ENCODE assay signal across 16 cellular contexts in the genomic region with DNA sequence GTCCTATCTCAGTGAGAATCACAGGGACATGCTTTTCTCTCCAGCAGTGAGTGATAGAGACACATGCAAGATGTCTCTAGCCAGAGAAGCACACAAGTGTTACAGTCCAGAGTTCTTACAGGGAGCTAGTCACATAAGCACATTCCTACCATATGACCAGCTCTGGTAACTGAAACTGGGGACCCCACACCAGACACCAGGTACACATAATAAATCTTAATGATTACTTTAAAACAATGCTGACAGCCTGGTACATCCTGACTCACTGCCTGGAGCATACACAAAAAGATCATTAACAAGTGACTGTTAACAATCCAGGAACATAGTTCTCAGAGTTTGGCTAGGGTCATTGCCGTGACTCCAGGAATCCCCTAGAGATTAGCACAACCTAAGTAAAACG. TPM values are rescaled to one million over a fixed set of nuclear protein-coding genes. Genes with fewer than 3 reads are reported as not detected.
DNase-seq lines count a peak whose midpoint lies in the region; ATAC-seq and TF ChIP-seq lines count a peak whose summit lies in the region.
"Had no signal": no experiment of that assay in that cellular context is flagged by ENCODE, and none has a peak within 500 bp of the region (broad histone marks: within the 10 kb centered on the region; RNA-seq: fewer than 3 reads in every experiment).

No MANE protein-coding gene starts in this region.

- 0 out of 2 replicates have a peak, but pooled peaks cover 6% of the 10 kb centered on the region for H3K79me2 ChIP-seq in SK-N-SH (ENCODE audit: insufficient read depth)
- H3K79me2 ChIP-seq in hepatocyte, result peaks cover 29% of the 10 kb centered on the region

- ATAC-seq in gastroesophageal sphincter, result no peak
- ATAC-seq in effector memory CD8-positive, alpha-beta T cell (replicated peaks), result no peak

- WGBS in SK-N-SH (ENCODE audit: low lambda C conversion rate), result 24% methylated on average over 2 of the region's 2 CpGs
- WGBS in hepatocyte (ENCODE audit: low lambda C conversion rate, missing lambda C conversion rate), result 21% methylated on average over 2 of the region's 2 CpGs
- WGBS in sigmoid colon, 2 donors, result 38 to 59% methylated on average over 2 of the region's 2 CpGs
- WGBS in gastroesophageal sphincter (ENCODE audit: low coverage in 1 of 2), 2 donors, result 5 to 38% methylated on average over 2 of the region's 2 CpGs

- H3K9me2 ChIP-seq in SK-N-SH (no peaks in the 10 kb centered on the region), hepatocyte (replicated peaks; ENCODE audit: insufficient read depth) (no peaks in the 10 kb centered on the region)

- H3K9me3 Mint-ChIP-seq in effector memory CD8-positive, alpha-beta T cell, result peaks cover 0 to 7% of the 10 kb centered on the region in 2 donors

- H2AFZ ChIP-seq in SK-N-SH (ENCODE audit: low read depth) (no peak overlapping the region), hepatocyte (no peak overlapping the region)

- H3K9ac ChIP-seq in SK-N-SH, result no peak overlapping the region

- CTCF ChIA-PET in SK-N-SH (lab: Yijun Ruan, JAX), result interaction anchor here (1.0 kb wide), 1 partner anchor 41 kb away, joined by 3 read pairs; no protein-coding TSS in a partner anchor
- CTCF ChIA-PET in GM10248 (lab: Yijun Ruan, JAX), result no interaction called here

- H3K36me3 Mint-ChIP-seq in effector memory CD8-positive, alpha-beta T cell (ENCODE audit: insufficient read depth), result no peaks in the 10 kb centered on the region

- H4K20me1 ChIP-seq in SK-N-SH (ENCODE audit: insufficient read depth) (no peaks in the 10 kb centered on the region), hepatocyte (ENCODE audit: insufficient read depth, poor library complexity, severe bottlenecking) (no peaks in the 10 kb centered on the region)

- DNase-seq in GM03348 (ENCODE audit: low spot score), result peak; percentile 6
- peak; percentile 37 for DNase-seq in SK-N-SH
- DNase-seq in hepatocyte (ENCODE audit: low spot score), result peak; percentile 67
- no peak for DNase-seq in sigmoid colon
- no peak for DNase-seq in effector memory CD8-positive, alpha-beta T cell
- no peak for DNase-seq in GM10248 (ENCODE audit: extremely low spot score)
- no peak for DNase-seq in Ammon's horn (ENCODE audit: low spot score)
- DNase-seq: activated CD4-positive, alpha-beta T cell treated with anti-CD3 and anti-CD28 coated beads for 1 hour; activated T-cell treated with anti-CD3 and anti-CD28 coated beads for 4 hours; amygdala; CD4-positive, alpha-beta T cell; effector CD4-positive, alpha-beta T cell; NCI-H2029; posterior cingulate gyrus had no signal

- H3K4me1 Mint-ChIP-seq in effector memory CD8-positive, alpha-beta T cell (ENCODE audit: low read depth in 2 of 2), result peaks cover 0 to 8% of the 10 kb centered on the region in 2 donors

- TF ChIP-seq EP300 in SK-N-SH (IDR thresholded peaks at IDR 0.05; ENCODE audit: borderline replicate concordance in 1 of 2, low read depth in 1 of 2, low read length in 1 of 2) (peak; percentile 16 to 27; a peak in 1 of 4 replicates), sigmoid colon (IDR thresholded peaks at IDR 0.05) (peak in 1 of 4 donors; percentile 75), gastroesophageal sphincter (IDR thresholded peaks at IDR 0.05) (no peak)

- TF ChIP-seq POLR2A in sigmoid colon (IDR thresholded peaks at IDR 0.05) (no peak), gastroesophageal sphincter (IDR thresholded peaks at IDR 0.05) (no peak)

- H3K4me3 Mint-ChIP-seq in effector memory CD8-positive, alpha-beta T cell, result no peak overlapping the region
- H3K4me3 Mint-ChIP-seq: CD4-positive, alpha-beta T cell; memory B cell had no signal

- H3K36me3 ChIP-seq in SK-N-SH (replicated peaks in 1 of 2; ENCODE audit: control insufficient read depth in 1 of 2, insufficient read depth in 2 of 2, low read length in 1 of 2), result no peaks in the 10 kb centered on the region
- H3K36me3 ChIP-seq in hepatocyte (replicated peaks; ENCODE audit: insufficient read depth, low read depth), result no peaks in the 10 kb centered on the region
- no peaks in the 10 kb centered on the region for H3K36me3 ChIP-seq in sigmoid colon
- H3K36me3 ChIP-seq in gastroesophageal sphincter, result no peaks in the 10 kb centered on the region

- POLR2A ChIA-PET in SK-N-SH (lab: Yijun Ruan, JAX) (no interaction called here), GM10248 (lab: Yijun Ruan, JAX) (no interaction called here)

- H3K4me1 ChIP-seq in SK-N-SH (ENCODE audit: control insufficient read depth in 1 of 2, insufficient read depth in 2 of 2, low read depth in 1 of 2, low read length in 1 of 2) (peaks cover 0 to 16% of the 10 kb centered on the region in 2 experiments; a peak in 3 of 4 replicates), hepatocyte (ENCODE audit: insufficient read depth) (peaks cover 17% of the 10 kb centered on the region), sigmoid colon (peaks cover 0 to 29% (median 15%) of the 10 kb centered on the region in 4 donors), gastroesophageal sphincter (peaks cover 0 to 9% (median 7%) of the 10 kb centered on the region in 3 donors)

- H3K4me3 ChIP-seq in SK-N-SH (ENCODE audit: low read depth in 2 of 2, low read length in 1 of 2) (no peak overlapping the region), hepatocyte (no peak overlapping the region), sigmoid colon (no peak overlapping the region), gastroesophageal sphincter (no peak overlapping the region)

- no peaks in the 10 kb centered on the region for H3K27me3 ChIP-seq in SK-N-SH (ENCODE audit: insufficient read depth)
- H3K27me3 ChIP-seq in hepatocyte, result no peaks in the 10 kb centered on the region
- H3K27me3 ChIP-seq in sigmoid colon, result no peaks in the 10 kb centered on the region
- no peaks in the 10 kb centered on the region for H3K27me3 ChIP-seq in gastroesophageal sphincter

- H3K4me2 ChIP-seq in SK-N-SH, result peak overlapping the region; percentile 1; the same call in 1 of the 2 replicates
- H3K4me2 ChIP-seq in hepatocyte, result peak overlapping the region; percentile 35

- H3K27ac ChIP-seq in SK-N-SH (ENCODE audit: low read depth in 2 of 2, low read length in 1 of 2) (peak overlapping the region in 1 of 2 experiments; percentile 86; a peak in 3 of 4 replicates), hepatocyte (peak overlapping the region; percentile 88), sigmoid colon (peak overlapping the region in 3 of 4 donors; percentile 47 to 57 (median 54)), gastroesophageal sphincter (peak overlapping the region in 2 of 4 donors; percentile 20 to 31)

- H3F3A ChIP-seq in SK-N-SH (replicated peaks; ENCODE audit: insufficient read depth), result no peaks in the 10 kb centered on the region

- no peaks in the 10 kb centered on the region for H3K9me3 ChIP-seq in SK-N-SH
- no peaks in the 10 kb centered on the region for H3K9me3 ChIP-seq in hepatocyte (ENCODE audit: low read depth)
- peaks cover 0 to 5% (median 0%) of the 10 kb centered on the region in 4 donors for H3K9me3 ChIP-seq in sigmoid colon
- H3K9me3 ChIP-seq in gastroesophageal sphincter, result no peaks in the 10 kb centered on the region

- TF ChIP-seq RAD21 in SK-N-SH (IDR thresholded peaks at IDR 0.05; ENCODE audit: low read length), result no peak

- intact Hi-C loops in sigmoid colon (cut with DNase I), result no loop called here

- H3K27ac Mint-ChIP-seq in effector memory CD8-positive, alpha-beta T cell, result no peak overlapping the region
- H3K27ac Mint-ChIP-seq: CD4-positive, alpha-beta T cell; memory B cell had no signal

- H3K27me3 Mint-ChIP-seq in effector memory CD8-positive, alpha-beta T cell, result no peaks in the 10 kb centered on the region
- H3K27me3 Mint-ChIP-seq: CD4-positive, alpha-beta T cell; memory B cell had no signal

- TF ChIP-seq CTCF in SK-N-SH (IDR thresholded peaks at IDR 0.05), result no peak
- TF ChIP-seq CTCF in hepatocyte (IDR thresholded peaks at IDR 0.05; ENCODE audit: poor library complexity), result no peak
- TF ChIP-seq CTCF in sigmoid colon (IDR thresholded peaks at IDR 0.05), result no peak
- no peak for TF ChIP-seq CTCF in gastroesophageal sphincter (IDR thresholded peaks at IDR 0.05)
- TF ChIP-seq CTCF in GM10248 (IDR thresholded peaks at IDR 0.05; ENCODE audit: control extremely low read depth, extremely low read depth, low read depth, missing control alignments), result no peak

TF ChIP-seq in SK-N-SH, 30 proteins besides CTCF, POLR2A, EP300 and RAD21 (continues in another document):
- no peak for TF ChIP-seq SIN3A (IDR thresholded peaks at IDR 0.05; ENCODE audit: borderline replicate concordance, low read depth, low read length)
- TF ChIP-seq PBX3 (IDR thresholded peaks at IDR 0.05), result peak; percentile 74
- 0 out of 2 replicates have a peak, but pooled peaks have one; percentile 49 for TF ChIP-seq MXI1 (IDR thresholded peaks at IDR 0.05; ENCODE audit: low read depth, low read length)
- TF ChIP-seq TAF1 (IDR thresholded peaks at IDR 0.05; ENCODE audit: borderline replicate concordance, low read depth, low read length), result no peak
- no peak for TF ChIP-seq TEAD4 (IDR thresholded peaks at IDR 0.05; ENCODE audit: borderline replicate concordance, insufficient read depth)
- peak; percentile 58 for TF ChIP-seq TCF12 (IDR thresholded peaks at IDR 0.05)

RNA-seq across cellular contexts. Expression of gene GALNT1, which starts 53.6 kb away (rescaled TPM):
- 15.7 and 23.8 TPM in 2 replicates for polyA plus RNA-seq in SK-N-SH (2012; rRNA removed)
- 30.6 and 35.9 TPM in 2 replicates for polyA plus RNA-seq in SK-N-SH (2012; cell fraction: cytosol; rRNA removed)
- 3.8 and 9.3 TPM in 2 replicates for polyA plus RNA-seq in SK-N-SH (2012; cell fraction: nucleus; rRNA removed)
- total RNA-seq in hepatocyte, result 222 and 231 TPM in 2 replicates
- 240 and 271 TPM in 2 replicates for polyA plus RNA-seq in hepatocyte
- total RNA-seq in sigmoid colon, result 10 to 100 TPM; 25.8 to 33.9 (median 30.0) TPM
- 10 to 100 TPM; 21.5 to 33.2 (median 22.2) TPM for polyA plus RNA-seq in sigmoid colon
- total RNA-seq in gastroesophageal sphincter, result 10 to 100 TPM; 38.7 to 52.1 (median 46.8) TPM

Comparison
In these comparisons a context has a peak if more than half of its experiments do, and no peak if none do; other contexts are left out.
1. DNase-seq: peak in GM03348 (single experiment), SK-N-SH (single experiment) and hepatocyte (single experiment); none in sigmoid colon (single experiment), effector memory CD8-positive, alpha-beta T cell (0 of 3), GM10248 (single experiment) and Ammon's horn (single experiment).